Comparison of ENCODE assay signal across 11 cellular contexts in genomic region chr1:25924454-25924853, GRCh38.
"Had no signal": no experiment of that assay in that cellular context is flagged by ENCODE, and none has a peak within 500 bp of the region (broad histone marks: within the 10 kb centered on the region; RNA-seq: fewer than 3 reads in every experiment).

No MANE protein-coding gene starts in this region.

- H3K27ac ChIP-seq: cardiac muscle cell, suprapubic skin had no signal

- DNase-seq: activated B cell treated with CpG ODN at 0.5 μM for 24 hours; activated CD4-positive, alpha-beta T cell treated with anti-CD3 and anti-CD28 coated beads, Interleukin-2, amount 10 ng/mL, durations not matched to agents 24 days and 14 days; activated naive CD4-positive, alpha-beta T cell treated with anti-CD3 and anti-CD28 coated beads for 36 hours; heart left ventricle; mammary epithelial cell; nephron progenitor cell; sigmoid colon; stimulated activated CD4-positive, alpha-beta T cell treated with anti-CD3 and anti-CD28 coated beads, Interleukin-12 subunit alpha, Interleukin-12 subunit beta, amount 100 ng/mL, for 4 hours; stimulated activated naive CD4-positive, alpha-beta T cell treated with Interleukin-2 at 50 U/mL for 16 hours had no signal

- ATAC-seq: heart left ventricle had no signal
